ENCODE assay signal across 1 cellular context in the genomic region with DNA sequence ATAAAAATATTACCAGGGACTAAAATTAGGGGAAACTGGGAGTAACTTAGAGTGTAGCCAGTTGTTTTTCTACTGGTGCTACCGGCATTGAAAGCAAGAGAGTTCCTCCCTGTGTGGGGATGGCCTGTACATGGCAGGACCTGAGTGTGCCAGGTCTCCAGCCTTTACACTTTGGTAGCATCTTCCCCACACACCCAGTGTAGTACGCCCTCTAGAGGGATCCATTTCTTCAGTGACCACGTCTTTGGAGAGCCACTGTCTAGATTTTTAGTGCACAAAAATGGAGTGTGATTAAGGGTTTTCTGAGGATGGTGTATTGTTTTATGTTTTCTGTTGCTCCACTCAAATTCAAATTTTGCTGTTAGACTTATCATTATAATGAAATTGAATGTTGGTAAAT.
TF ChIP-seq lines count a peak whose summit lies in the region.

No MANE protein-coding gene starts in this region.

TF ChIP-seq in GM23338, 12 proteins besides CTCF, POLR2A, EP300 and RAD21 (continued from another document):
- TF ChIP-seq, protein P1, sequence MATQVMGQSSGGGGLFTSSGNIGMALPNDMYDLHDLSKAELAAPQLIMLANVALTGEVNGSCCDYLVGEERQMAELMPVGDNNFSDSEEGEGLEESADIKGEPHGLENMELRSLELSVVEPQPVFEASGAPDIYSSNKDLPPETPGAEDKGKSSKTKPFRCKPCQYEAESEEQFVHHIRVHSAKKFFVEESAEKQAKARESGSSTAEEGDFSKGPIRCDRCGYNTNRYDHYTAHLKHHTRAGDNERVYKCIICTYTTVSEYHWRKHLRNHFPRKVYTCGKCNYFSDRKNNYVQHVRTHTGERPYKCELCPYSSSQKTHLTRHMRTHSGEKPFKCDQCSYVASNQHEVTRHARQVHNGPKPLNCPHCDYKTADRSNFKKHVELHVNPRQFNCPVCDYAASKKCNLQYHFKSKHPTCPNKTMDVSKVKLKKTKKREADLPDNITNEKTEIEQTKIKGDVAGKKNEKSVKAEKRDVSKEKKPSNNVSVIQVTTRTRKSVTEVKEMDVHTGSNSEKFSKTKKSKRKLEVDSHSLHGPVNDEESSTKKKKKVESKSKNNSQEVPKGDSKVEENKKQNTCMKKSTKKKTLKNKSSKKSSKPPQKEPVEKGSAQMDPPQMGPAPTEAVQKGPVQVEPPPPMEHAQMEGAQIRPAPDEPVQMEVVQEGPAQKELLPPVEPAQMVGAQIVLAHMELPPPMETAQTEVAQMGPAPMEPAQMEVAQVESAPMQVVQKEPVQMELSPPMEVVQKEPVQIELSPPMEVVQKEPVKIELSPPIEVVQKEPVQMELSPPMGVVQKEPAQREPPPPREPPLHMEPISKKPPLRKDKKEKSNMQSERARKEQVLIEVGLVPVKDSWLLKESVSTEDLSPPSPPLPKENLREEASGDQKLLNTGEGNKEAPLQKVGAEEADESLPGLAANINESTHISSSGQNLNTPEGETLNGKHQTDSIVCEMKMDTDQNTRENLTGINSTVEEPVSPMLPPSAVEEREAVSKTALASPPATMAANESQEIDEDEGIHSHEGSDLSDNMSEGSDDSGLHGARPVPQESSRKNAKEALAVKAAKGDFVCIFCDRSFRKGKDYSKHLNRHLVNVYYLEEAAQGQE (IDR thresholded peaks at IDR 0.05; ENCODE audit: unreplicated experiment): no peak
